13 cellular contexts compared by ENCODE assay signal in genomic region chr18:58828399-58829121, GRCh38.
"Had no signal": no experiment of that assay in that cellular context is flagged by ENCODE, and none has a peak within 500 bp of the region (broad histone marks: within the 10 kb centered on the region; RNA-seq: fewer than 3 reads in every experiment).

No MANE protein-coding gene starts in this region.

- H3K4me1 ChIP-seq: colonic mucosa, left lung, right lobe of liver, stomach had no signal

- ATAC-seq: esophagus mucosa; left lung; naive thymus-derived CD8-positive, alpha-beta T cell had no signal

- FAIRE-seq: kidney had no signal

- DNase-seq: activated CD4-positive, alpha-beta T cell treated with anti-CD3 and anti-CD28 coated beads for 48 hours; activated gamma-delta T cell treated with Interleukin-2 at 50 U/mL for 16 hours; activated naive CD8-positive, alpha-beta T cell treated with anti-CD3 and anti-CD28 coated beads for 36 hours; anterior cingulate cortex; colonic mucosa; hippocampal formation; kidney; naive thymus-derived CD8-positive, alpha-beta T cell; right lobe of liver; stimulated activated CD4-positive, alpha-beta T cell treated with anti-CD3 and anti-CD28 coated beads, Interleukin-1b, Interleukin-23, amount 100 ng/mL, for 48 hours; stomach had no signal

- H3K27me3 ChIP-seq: colonic mucosa, left lung, right lobe of liver, stomach had no signal

- H3K4me3 ChIP-seq: colonic mucosa, left lung, right lobe of liver, stomach had no signal

- H3K36me3 ChIP-seq: colonic mucosa, left lung, right lobe of liver, stomach had no signal

- H3K9me3 ChIP-seq: colonic mucosa, left lung, right lobe of liver, stomach had no signal

- H3K27ac ChIP-seq: colonic mucosa, left lung, right lobe of liver, stomach had no signal
